22 cellular contexts compared by ENCODE assay signal in the genomic region with DNA sequence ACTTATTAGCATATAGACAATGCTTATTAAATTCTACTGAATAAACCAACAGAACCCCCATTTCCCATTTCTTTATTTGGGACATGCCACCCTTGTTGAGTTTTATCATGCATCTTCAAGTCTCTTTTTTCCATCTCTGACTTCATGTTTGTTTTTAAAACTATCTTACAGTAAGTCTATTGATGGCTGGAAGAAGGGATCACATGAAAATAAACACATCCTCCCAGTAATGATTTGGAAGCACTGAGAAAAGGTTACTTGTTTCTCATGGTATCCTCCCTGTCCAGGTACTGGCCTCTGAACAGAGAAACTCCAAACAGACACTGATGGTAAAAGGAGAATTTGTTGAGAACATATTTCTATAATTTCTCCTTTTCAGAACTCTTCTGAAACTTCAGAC.
DNase-seq lines count a peak whose midpoint lies in the region; ATAC-seq and TF ChIP-seq lines count a peak whose summit lies in the region.
"Had no signal": no experiment of that assay in that cellular context is flagged by ENCODE, and none has a peak within 500 bp of the region (broad histone marks: within the 10 kb centered on the region; RNA-seq: fewer than 3 reads in every experiment).

No MANE protein-coding gene starts in this region.

- H3K4me1 ChIP-seq in left ventricle myocardium inferior (peaks cover 87% of the 10 kb centered on the region), IMR-90 (ENCODE audit: control insufficient read depth, insufficient read depth, low read length) (peaks cover 11% of the 10 kb centered on the region), osteoblast (ENCODE audit: insufficient read depth, low read length) (peaks cover 29% of the 10 kb centered on the region)
- H3K4me1 ChIP-seq: BE2C had no signal

- H3K9me3 Mint-ChIP-seq in activated T-cell treated with anti-CD3 and anti-CD28 coated beads, Interleukin-2, amount 50 U/mL, for 72 hours: no peaks in the 10 kb centered on the region
- H3K9me3 Mint-ChIP-seq: CD4-positive, alpha-beta T cell; CD8-positive, alpha-beta memory T cell had no signal

- peak overlapping the region; percentile 34 for H3K27ac ChIP-seq in left ventricle myocardium inferior (replicated peaks)
- H3K27ac ChIP-seq in IMR-90 (ENCODE audit: insufficient read depth, low read length): no peak overlapping the region
- peak overlapping the region; percentile 17 for H3K27ac ChIP-seq in osteoblast (ENCODE audit: low read depth, low read length)
- H3K27ac ChIP-seq: 22Rv1; BLaER1 treated with 17β-estradiol and CSF1 and Interleukin-3, amounts not matched to agents 10 nM and 100 nM had no signal

- no peak overlapping the region for H2BK15ac ChIP-seq in IMR-90 (ENCODE audit: low read depth, low read length)

- BruUV-seq in IMR-90 (replicated peaks; lab: Mats Ljungman, UMichigan): no TSS peak

- H3K79me1 ChIP-seq in IMR-90 (ENCODE audit: low read depth in 1 of 2, low read length in 2 of 2): peaks cover 22 to 75% of the 10 kb centered on the region in 2 experiments

- no peak overlapping the region for H3K4me2 ChIP-seq in IMR-90 (ENCODE audit: low read depth, low read length)
- no peak overlapping the region for H3K4me2 ChIP-seq in osteoblast (ENCODE audit: insufficient read depth, low read length)

- H3K36me3 Mint-ChIP-seq in activated T-cell treated with anti-CD3 and anti-CD28 coated beads, Interleukin-2, amount 50 U/mL, for 72 hours (ENCODE audit: insufficient read depth in 2 of 2): no peaks in the 10 kb centered on the region
- H3K36me3 Mint-ChIP-seq: CD8-positive, alpha-beta memory T cell had no signal

- H4K8ac ChIP-seq in IMR-90 (ENCODE audit: low read depth in 2 of 2, low read length in 2 of 2): peak overlapping the region in 1 of 2 experiments; percentile 32; a peak in 1 of 4 replicates

- H3K4me1 Mint-ChIP-seq in activated T-cell treated with anti-CD3 and anti-CD28 coated beads, Interleukin-2, amount 50 U/mL, for 72 hours (ENCODE audit: low read depth): peaks cover 5% of the 10 kb centered on the region

- H3K27ac Mint-ChIP-seq in activated T-cell treated with anti-CD3 and anti-CD28 coated beads, Interleukin-2, amount 50 U/mL, for 72 hours: no peak overlapping the region
- H3K27ac Mint-ChIP-seq: CD14-positive monocyte; CD4-positive, alpha-beta T cell; CD8-positive, alpha-beta memory T cell had no signal

- dilution Hi-C loops in IMR-90 (cut with HindIII; ENCODE audit: low sequenced_read_pairs, unreplicated experiment): no loop called here

- H3K9me1 ChIP-seq in IMR-90 (ENCODE audit: insufficient read depth, low read length): peaks cover 12% of the 10 kb centered on the region

- H2BK120ac ChIP-seq in IMR-90 (ENCODE audit: low read depth, low read length): peak overlapping the region; percentile 17; the same call in 1 of the 2 replicates

- no peak overlapping the region for H3K23ac ChIP-seq in IMR-90 (ENCODE audit: low read depth, low read length)

- no peak for TF ChIP-seq RAD21 in IMR-90 (IDR thresholded peaks at IDR 0.05; ENCODE audit: low read length)

- CTCF ChIA-PET in IMR-90 (lab: Yijun Ruan, JAX): no interaction called here

- H2BK5ac ChIP-seq in IMR-90 (ENCODE audit: low read depth, low read length, poor library complexity, severe bottlenecking): no peak overlapping the region

- ATAC-seq in Right ventricle myocardium inferior: no peak
- ATAC-seq in IMR-90 (ENCODE audit: low read depth): no peak
- ATAC-seq in activated T-cell treated with anti-CD3 and anti-CD28 coated beads, Interleukin-2, amount 50 U/mL, for 72 hours (replicated peaks in 1 of 2): no peak

- no peak overlapping the region; the same call in 1 of the 2 replicates for H3K14ac ChIP-seq in IMR-90 (replicated peaks; ENCODE audit: low read depth, low read length)

- H3K79me2 ChIP-seq in osteoblast (ENCODE audit: insufficient read depth, low read length): peaks cover 67% of the 10 kb centered on the region

- no peak overlapping the region for H3K9ac ChIP-seq in IMR-90 (ENCODE audit: low read depth, low read length)
- H3K9ac ChIP-seq: BLaER1 treated with 17β-estradiol and CSF1 and Interleukin-3, amounts not matched to agents 10 nM and 100 nM had no signal

- H3K9me3 ChIP-seq in left ventricle myocardium inferior (replicated peaks) (no peaks in the 10 kb centered on the region), IMR-90 (ENCODE audit: control insufficient read depth, insufficient read depth, low read length) (no peaks in the 10 kb centered on the region), osteoblast (ENCODE audit: low read depth, low read length) (no peaks in the 10 kb centered on the region)
- H3K9me3 ChIP-seq: BE2C had no signal

- intact Hi-C loops in left ventricle myocardium inferior (cut with micrococcal nuclease): no loop called here
- intact Hi-C loops in Right ventricle myocardium inferior (cut with DNase I): loop anchor here (10.0 kb wide), 1 partner anchor 212 kb away; the partner anchor contains the start of gene NHLRC1
- intact Hi-C loops in IMR-90 (cut with micrococcal nuclease): no loop called here

- H4K91ac ChIP-seq in IMR-90 (ENCODE audit: insufficient read depth, low read depth, low read length): no peak overlapping the region

- no peak overlapping the region for H3K4me3 Mint-ChIP-seq in activated T-cell treated with anti-CD3 and anti-CD28 coated beads, Interleukin-2, amount 50 U/mL, for 72 hours
- H3K4me3 Mint-ChIP-seq: CD14-positive monocyte; CD4-positive, alpha-beta T cell; CD8-positive, alpha-beta memory T cell had no signal

- H3K4me3 ChIP-seq in left ventricle myocardium inferior (no peak overlapping the region), IMR-90 (ENCODE audit: insufficient read depth, low read depth, low read length) (no peak overlapping the region), osteoblast (ENCODE audit: insufficient read depth, low read length) (no peak overlapping the region)
- H3K4me3 ChIP-seq: BLaER1 treated with 17β-estradiol and CSF1 and Interleukin-3, amounts not matched to agents 10 nM and 100 nM had no signal

- H2AK9ac ChIP-seq in IMR-90 (replicated peaks; ENCODE audit: low read depth, low read length, poor library complexity): no peak overlapping the region

- H3K27me3 Mint-ChIP-seq in activated T-cell treated with anti-CD3 and anti-CD28 coated beads, Interleukin-2, amount 50 U/mL, for 72 hours (ENCODE audit: low read depth): peaks cover 18% of the 10 kb centered on the region

- H3K36me3 ChIP-seq in left ventricle myocardium inferior: no peaks in the 10 kb centered on the region
- H3K36me3 ChIP-seq in IMR-90 (ENCODE audit: control insufficient read depth, insufficient read depth, low read length): peaks cover 1% of the 10 kb centered on the region; the same call in 1 of the 2 replicates
- no peaks in the 10 kb centered on the region for H3K36me3 ChIP-seq in osteoblast (ENCODE audit: insufficient read depth, low read length)
- H3K36me3 ChIP-seq: BE2C had no signal

- POLR2A ChIA-PET in IMR-90 (lab: Charles Lee; ENCODE audit: unreplicated experiment): no interaction called here

- H2AFZ ChIP-seq in IMR-90 (replicated peaks; ENCODE audit: low read length, poor library complexity) (no peak overlapping the region), osteoblast (ENCODE audit: low read length) (no peak overlapping the region)

- H2AK5ac ChIP-seq in IMR-90 (ENCODE audit: low read depth, low read length): no peak overlapping the region; the same call in 1 of the 2 replicates

- in situ Hi-C loops in IMR-90 (cut with MboI; ENCODE audit: low sequenced_read_pairs): no loop called here

- no peak overlapping the region for H3K18ac ChIP-seq in IMR-90 (ENCODE audit: low read depth, low read length)

- no peak overlapping the region for H3K56ac ChIP-seq in IMR-90 (ENCODE audit: extremely low read depth, insufficient read depth, low read length)

- no peak overlapping the region for H3K4ac ChIP-seq in IMR-90 (ENCODE audit: low read depth, low read length)

- no peak overlapping the region for H2BK20ac ChIP-seq in IMR-90 (ENCODE audit: low read depth, low read length)

- H3K27me3 ChIP-seq in left ventricle myocardium inferior (ENCODE audit: low read depth) (no peaks in the 10 kb centered on the region), IMR-90 (ENCODE audit: control insufficient read depth, insufficient read depth, low read length) (no peaks in the 10 kb centered on the region), osteoblast (ENCODE audit: insufficient read depth, low read length) (no peaks in the 10 kb centered on the region)
- H3K27me3 ChIP-seq: BE2C; BLaER1 treated with 17β-estradiol and CSF1 and Interleukin-3, amounts not matched to agents 10 nM and 100 nM had no signal

- TF ChIP-seq POLR2A in IMR-90 (IDR thresholded peaks at IDR 0.05; ENCODE audit: low read depth, low read length): no peak

- H4K5ac ChIP-seq in IMR-90 (ENCODE audit: low read depth, low read length): no peak overlapping the region; the same call in 1 of the 2 replicates

- peaks cover 4% of the 10 kb centered on the region; the same call in 1 of the 2 replicates for H4K20me1 ChIP-seq in IMR-90 (ENCODE audit: insufficient read depth, low read length)
- no peaks in the 10 kb centered on the region for H4K20me1 ChIP-seq in osteoblast (ENCODE audit: insufficient read depth, low read length)

- TF ChIP-seq CTCF in left ventricle myocardium inferior (IDR thresholded peaks at IDR 0.05; ENCODE audit: borderline replicate concordance) (no peak), IMR-90 (conservative IDR thresholded peaks at IDR 0.05; ENCODE audit: low read depth, low read length) (no peak), osteoblast (IDR thresholded peaks at IDR 0.05; ENCODE audit: extremely low read depth, low read depth, low read length) (no peak)

- DNase-seq in left ventricle myocardium inferior: no peak
- DNase-seq in Right ventricle myocardium inferior (ENCODE audit: missing footprints): no peak
- DNase-seq in IMR-90: no peak
- DNase-seq in osteoblast (ENCODE audit: insufficient read length, low spot score, missing footprints): no peak
- no peak for DNase-seq in KG1 (lab: John Stamatoyannopoulos, UW)
- no peak for DNase-seq in NCI-H226
- DNase-seq in putamen (ENCODE audit: low spot score): no peak
- DNase-seq in activated T-cell treated with anti-CD3 and anti-CD28 coated beads, Interleukin-2, amount 50 U/mL, for 72 hours: no peak
- DNase-seq: AML-193; BE2C; Calu3; CD4-positive, alpha-beta T cell; CD8-positive, alpha-beta memory T cell; COR-L47; DMS53; DMS79 treated with DMSO at 0.1 percent for 48 hours; GF-D8; H7; HCEC 1CT had no signal

TF ChIP-seq in IMR-90, 13 proteins besides CTCF, POLR2A, EP300 and RAD21 (continues in another document):
- TF ChIP-seq BHLHE40 (IDR thresholded peaks at IDR 0.05; ENCODE audit: low read depth, low read length): no peak
- TF ChIP-seq CHD1 (IDR thresholded peaks at IDR 0.05; ENCODE audit: low read depth, low read length): no peak
- TF ChIP-seq MXI1 (IDR thresholded peaks at IDR 0.05; ENCODE audit: borderline replicate concordance, low read depth, low read length): no peak
- TF ChIP-seq FOS (IDR thresholded peaks at IDR 0.05; ENCODE audit: low read depth, low read length): no peak
- no peak for TF ChIP-seq SMC3 (IDR thresholded peaks at IDR 0.05; ENCODE audit: low read depth, low read length)
- no peak for TF ChIP-seq MAFK (IDR thresholded peaks at IDR 0.05; ENCODE audit: low read depth, low read length)
- TF ChIP-seq RCOR1 (IDR thresholded peaks at IDR 0.05; ENCODE audit: insufficient replicate concordance, low read length): no peak
